Comparison of ENCODE assay signal across 13 cellular contexts in the genomic region with DNA sequence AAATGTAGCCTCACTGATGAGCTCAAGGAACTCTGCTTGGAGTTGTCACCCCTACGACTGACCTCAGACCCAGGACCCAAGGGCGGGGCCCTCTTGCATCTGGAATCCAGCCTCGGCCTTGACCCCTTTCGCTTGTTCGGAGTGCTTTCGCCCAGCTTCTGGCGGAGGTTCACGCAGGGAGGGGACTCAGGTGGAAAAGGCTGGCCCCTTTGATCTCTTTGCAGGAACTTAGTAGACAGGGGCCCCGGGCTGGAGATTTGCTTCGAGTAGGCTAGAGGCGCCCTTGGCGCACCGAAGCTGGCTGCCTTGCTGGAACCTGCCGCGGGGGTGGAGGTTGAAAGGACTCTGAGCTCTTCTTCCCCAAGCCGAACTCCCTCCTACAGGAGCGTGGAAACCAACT.
DNase-seq lines count a peak whose midpoint lies in the region; ATAC-seq, FAIRE-seq and TF ChIP-seq lines count a peak whose summit lies in the region.
"Had no signal": no experiment of that assay in that cellular context is flagged by ENCODE, and none has a peak within 500 bp of the region (broad histone marks: within the 10 kb centered on the region; RNA-seq: fewer than 3 reads in every experiment).

No MANE protein-coding gene starts in this region.

- no peak for TF ChIP-seq CTCF in GM06990 (IDR thresholded peaks at IDR 0.05; ENCODE audit: insufficient read depth, low read length, poor library complexity, severe bottlenecking)
- TF ChIP-seq CTCF in hepatocyte (IDR thresholded peaks at IDR 0.05; ENCODE audit: poor library complexity) = no peak
- no peak for TF ChIP-seq CTCF in D721Med (IDR thresholded peaks at IDR 0.05; ENCODE audit: insufficient read depth, missing control alignments)
- no peak for TF ChIP-seq CTCF in heart left ventricle (IDR thresholded peaks at IDR 0.05)

- no peak overlapping the region for H4K12ac ChIP-seq in trophoblast cell (ENCODE audit: low read depth, low read length)

- H3K4me1 ChIP-seq in hepatocyte (ENCODE audit: insufficient read depth) = no peaks in the 10 kb centered on the region
- peaks cover 0 to 3% of the 10 kb centered on the region in 2 experiments for H3K4me1 ChIP-seq in trophoblast cell (ENCODE audit: control insufficient read depth in 1 of 2, insufficient read depth in 2 of 2, low read length in 2 of 2)
- peaks cover 0 to 22% (median 6%) of the 10 kb centered on the region in 12 donors for H3K4me1 ChIP-seq in heart left ventricle

- no peak overlapping the region for H3K4ac ChIP-seq in trophoblast cell (ENCODE audit: low read depth, low read length)

- H3K27ac ChIP-seq in SK-N-MC (no peak overlapping the region), hepatocyte (no peak overlapping the region), trophoblast cell (ENCODE audit: low read depth, low read length) (no peak overlapping the region), heart left ventricle (no peak overlapping the region)
- H3K27ac ChIP-seq: ascending aorta, testis had no signal

- 8% methylated on average over 17 of the region's 17 CpGs for WGBS in hepatocyte (ENCODE audit: low lambda C conversion rate, missing lambda C conversion rate)
- no CpG with 5 or more reads among the region's 17 CpGs for WGBS in trophoblast cell (ENCODE audit: extremely low coverage, insufficient coverage, insufficient read length)
- 0 to 3% (median 2%) methylated on average over 16 to 17 of the region's 17 CpGs for WGBS in heart left ventricle, 4 donors

- no peak overlapping the region for H4K91ac ChIP-seq in trophoblast cell (ENCODE audit: low read depth, low read length)

- FAIRE-seq in D721Med (lab: Jason Lieb, UNC) = no peak
- FAIRE-seq: endometrium had no signal

- H3K27me3 ChIP-seq in GM06990 (replicated peaks; ENCODE audit: control insufficient read depth, insufficient read depth, low read length) (no peaks in the 10 kb centered on the region; the same call in none of the 2 replicates), hepatocyte (peaks cover 85% of the 10 kb centered on the region), trophoblast cell (ENCODE audit: insufficient read depth, low read length) (peaks cover 33% of the 10 kb centered on the region), heart left ventricle (peaks cover 19 to 79% (median 45%) of the 10 kb centered on the region in 9 donors)
- H3K27me3 ChIP-seq: ascending aorta, testis had no signal

- no peak overlapping the region for H3K14ac ChIP-seq in trophoblast cell (ENCODE audit: low read length)

- no peaks in the 10 kb centered on the region for H4K20me1 ChIP-seq in hepatocyte (ENCODE audit: insufficient read depth, poor library complexity, severe bottlenecking)

- H3K18ac ChIP-seq in trophoblast cell (ENCODE audit: low read length) = no peak overlapping the region

- H3K9me2 ChIP-seq in hepatocyte (replicated peaks; ENCODE audit: insufficient read depth) = no peaks in the 10 kb centered on the region

- intact Hi-C loops in heart left ventricle (cut with DNase I) = loop anchor here in 1 of 10 donors (10.0 kb wide), 1 partner anchor 159 kb away; no protein-coding TSS in a partner anchor

- H3K9me3 ChIP-seq in SK-N-MC (ENCODE audit: low read depth, low read length) = no peaks in the 10 kb centered on the region
- H3K9me3 ChIP-seq in hepatocyte (ENCODE audit: low read depth) = no peaks in the 10 kb centered on the region
- H3K9me3 ChIP-seq in trophoblast cell (ENCODE audit: insufficient read depth, low read depth, low read length) = no peaks in the 10 kb centered on the region
- H3K9me3 ChIP-seq in heart left ventricle = no peaks in the 10 kb centered on the region
- H3K9me3 ChIP-seq: ascending aorta, testis had no signal

- peak; percentile 1 for DNase-seq in GM06990 (ENCODE audit: extremely low read depth, insufficient read length)
- no peak for DNase-seq in SK-N-MC (ENCODE audit: low read depth, low spot score)
- peak; percentile 19 for DNase-seq in hepatocyte (ENCODE audit: low spot score)
- no peak for DNase-seq in trophoblast cell
- no peak for DNase-seq in D721Med (ENCODE audit: insufficient read length, low spot score)
- no peak for DNase-seq in heart left ventricle
- DNase-seq: activated T-cell treated with anti-CD3 and anti-CD28 coated beads, Interleukin-2, amount 50 U/mL, for 1 hour; KBM-7; NCI-H1930 had no signal

- no peak overlapping the region for H2BK120ac ChIP-seq in trophoblast cell (ENCODE audit: insufficient read depth, low read length, poor library complexity)

- H2BK12ac ChIP-seq in trophoblast cell (ENCODE audit: low read length) = no peak overlapping the region

- H3K9ac ChIP-seq in SK-N-MC (ENCODE audit: insufficient read length) (no peak overlapping the region), trophoblast cell (ENCODE audit: low read length) (no peak overlapping the region)

- ATAC-seq in GM21717 (IDR thresholded peaks at IDR 0.05; ENCODE audit: unreplicated experiment) (no peak), heart left ventricle (no peak)

- H3K4me2 ChIP-seq in hepatocyte (peak overlapping the region; percentile 84), trophoblast cell (ENCODE audit: low read length) (peak overlapping the region; percentile 89)

- H3K36me3 ChIP-seq in GM06990 (ENCODE audit: control insufficient read depth, insufficient read depth, low read length) = no peaks in the 10 kb centered on the region
- H3K36me3 ChIP-seq in SK-N-MC (ENCODE audit: insufficient read depth, low read length) = no peaks in the 10 kb centered on the region
- no peaks in the 10 kb centered on the region for H3K36me3 ChIP-seq in hepatocyte (replicated peaks; ENCODE audit: insufficient read depth, low read depth)
- no peaks in the 10 kb centered on the region for H3K36me3 ChIP-seq in trophoblast cell (ENCODE audit: control insufficient read depth in 1 of 2, insufficient read depth in 2 of 2, low read length in 2 of 2)
- no peaks in the 10 kb centered on the region for H3K36me3 ChIP-seq in heart left ventricle
- H3K36me3 ChIP-seq: ascending aorta had no signal

- H4K8ac ChIP-seq in trophoblast cell (ENCODE audit: low read depth, low read length) = no peak overlapping the region

- H3K23ac ChIP-seq in trophoblast cell (ENCODE audit: low read length) = no peak overlapping the region

- TF ChIP-seq POLR2A in heart left ventricle (IDR thresholded peaks at IDR 0.05) = no peak

- H2BK5ac ChIP-seq in trophoblast cell (ENCODE audit: low read depth, low read length, poor library complexity) = no peak overlapping the region

- H2AK5ac ChIP-seq in trophoblast cell (ENCODE audit: low read length) = no peak overlapping the region

- H3K4me3 ChIP-seq in GM06990 (replicated peaks; ENCODE audit: low read depth, low read length) (no peak overlapping the region), SK-N-MC (peak overlapping the region; percentile 82), hepatocyte (no peak overlapping the region), trophoblast cell (ENCODE audit: low read depth, low read length) (no peak overlapping the region), heart left ventricle (peak overlapping the region in 2 of 12 donors; percentile 32 to 43)

- H2AFZ ChIP-seq in hepatocyte (peak overlapping the region; percentile 40), trophoblast cell (ENCODE audit: insufficient read depth, low read length, poor library complexity) (no peak overlapping the region)

- H3K79me2 ChIP-seq in hepatocyte = no peaks in the 10 kb centered on the region
- no peaks in the 10 kb centered on the region for H3K79me2 ChIP-seq in trophoblast cell (ENCODE audit: control insufficient read depth, insufficient read depth, low read length, poor library complexity)

- no peaks in the 10 kb centered on the region for H3K79me1 ChIP-seq in trophoblast cell (ENCODE audit: low read length)

Comparison
In these comparisons a context has a peak if more than half of its experiments do, and no peak if none do; other contexts are left out.
1. DNase-seq: peak in GM06990 (single experiment) and hepatocyte (single experiment); none in SK-N-MC (single experiment), trophoblast cell (0 of 2), D721Med (single experiment) and heart left ventricle (0 of 5).